Comparison of ENCODE assay signal across 11 cellular contexts in the genomic region with DNA sequence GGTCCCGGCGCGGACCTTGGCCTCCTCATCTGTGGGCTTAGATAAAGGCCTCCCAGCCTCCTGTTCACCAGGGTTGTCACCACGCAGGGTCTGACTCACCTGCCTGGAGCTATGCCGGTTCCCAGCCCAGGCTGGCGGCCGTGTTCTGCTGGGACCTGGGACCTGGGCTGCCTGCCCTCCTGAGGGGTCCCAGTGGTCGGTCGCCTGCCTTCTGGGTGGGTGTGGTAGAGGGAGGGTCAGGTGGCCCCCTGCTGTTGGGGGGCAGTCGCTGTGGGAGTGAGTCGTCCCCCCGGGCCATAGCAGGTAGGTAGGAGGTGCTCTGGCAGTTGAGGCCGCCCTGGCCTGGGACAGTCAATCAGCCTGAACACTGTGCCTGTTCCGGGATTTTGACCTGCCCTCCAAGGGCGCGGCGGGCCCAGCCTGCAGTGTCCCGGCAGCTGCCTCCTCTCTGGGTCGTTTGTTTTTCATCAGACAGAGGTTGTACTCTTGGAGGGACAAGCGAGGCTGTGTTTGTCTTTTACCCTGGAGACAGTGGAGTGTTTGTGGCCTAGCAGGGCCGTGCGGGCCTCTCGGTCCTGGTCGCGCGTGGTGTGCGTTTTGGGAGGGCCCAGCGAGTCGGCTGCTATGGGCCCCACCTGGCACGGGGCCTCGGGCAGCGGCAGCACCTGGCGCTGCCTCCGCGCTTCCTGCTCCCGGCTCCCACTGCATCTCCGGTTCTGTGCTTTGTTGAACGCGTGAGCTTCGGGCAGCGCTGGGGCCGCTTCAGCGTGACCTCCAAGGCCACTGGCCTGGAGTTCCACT. TPM values are rescaled to one million over a fixed set of nuclear protein-coding genes. Genes with fewer than 3 reads are reported as not detected.
DNase-seq lines count a peak whose midpoint lies in the region; ATAC-seq and TF ChIP-seq lines count a peak whose summit lies in the region.
"Had no signal": no experiment of that assay in that cellular context is flagged by ENCODE, and none has a peak within 500 bp of the region (broad histone marks: within the 10 kb centered on the region; RNA-seq: fewer than 3 reads in every experiment).

No MANE protein-coding gene starts in this region.

- peaks cover 4% of the 10 kb centered on the region for H3K4me1 Mint-ChIP-seq in endodermal cell
- peaks cover 17% of the 10 kb centered on the region for H3K4me1 Mint-ChIP-seq in type B pancreatic cell (ENCODE audit: unreplicated experiment)

- DNase-seq in PC-3 (peak; percentile 78), endodermal cell (peak; percentile 51), type B pancreatic cell (ENCODE audit: extremely low spot score, unreplicated experiment) (no peak), NOMO-1 (lab: John Stamatoyannopoulos, UW; ENCODE audit: unreplicated experiment in 2 of 2) (no peak), NCI-H510A treated with DMSO at 0.1 percent for 48 hours (lab: John Stamatoyannopoulos, UW) (no peak)
- DNase-seq: DMS79 treated with DMSO at 0.1 percent for 48 hours; stimulated activated CD4-positive, alpha-beta T cell treated with anti-CD3 and anti-CD28 coated beads, Interleukin-4, amount 100 ng/mL, for 24 hours; T-cell; uterus had no signal

- no TSS peak for BruUV-seq in PC-3 (replicated peaks; lab: Mats Ljungman, UMichigan)

- TF ChIP-seq CTCF in PC-3 (conservative IDR thresholded peaks at IDR 0.05; ENCODE audit: low read depth, low read length) (no peak), endodermal cell (conservative IDR thresholded peaks at IDR 0.05) (no peak), type B pancreatic cell (conservative IDR thresholded peaks at IDR 0.05) (no peak)

- H3K36me3 ChIP-seq in PC-3 (ENCODE audit: low read depth, low read length) (no peaks in the 10 kb centered on the region), endodermal cell (ENCODE audit: control insufficient read depth, insufficient read depth, low read length) (peaks cover 1% of the 10 kb centered on the region), mucosa of stomach (ENCODE audit: control insufficient read depth, insufficient read depth, low read length) (peaks cover under 1% of the 10 kb centered on the region)
- H3K36me3 ChIP-seq: uterus had no signal

- H3K27ac Mint-ChIP-seq in endodermal cell, result no peak overlapping the region
- H3K27ac Mint-ChIP-seq in type B pancreatic cell, result peak overlapping the region; percentile 79

- CTCF ChIA-PET in PC-3 (lab: Charles Lee), result no interaction called here

- peak overlapping the region; percentile 74 for H3K9ac ChIP-seq in PC-3 (ENCODE audit: low read length)
- no peak overlapping the region for H3K9ac ChIP-seq in endodermal cell (ENCODE audit: extremely low read depth, low read length, poor library complexity, severe bottlenecking)
- peak overlapping the region; percentile 71 for H3K9ac ChIP-seq in mucosa of stomach (ENCODE audit: low read length)

- H3K27me3 ChIP-seq in PC-3 (ENCODE audit: low read length) (no peaks in the 10 kb centered on the region), endodermal cell (ENCODE audit: control insufficient read depth, insufficient read depth, low read length, poor library complexity, severe bottlenecking) (no peaks in the 10 kb centered on the region), mucosa of stomach (ENCODE audit: control insufficient read depth, insufficient read depth, low read length) (no peaks in the 10 kb centered on the region)
- H3K27me3 ChIP-seq: uterus had no signal

- H3K4me2 ChIP-seq in PC-3 (ENCODE audit: low read length), result peak overlapping the region; percentile 98

- H3K36me3 Mint-ChIP-seq in endodermal cell (ENCODE audit: low read depth) (peaks cover 18% of the 10 kb centered on the region), type B pancreatic cell (peaks cover 7% of the 10 kb centered on the region)
- H3K36me3 Mint-ChIP-seq: T-cell had no signal

- H3K27me3 Mint-ChIP-seq in endodermal cell (ENCODE audit: insufficient read depth) (no peaks in the 10 kb centered on the region), type B pancreatic cell (no peaks in the 10 kb centered on the region)
- H3K27me3 Mint-ChIP-seq: T-cell had no signal

- intact Hi-C loops in PC-3 (cut with micrococcal nuclease), result no loop called here

- H3K4me1 ChIP-seq in PC-3 (ENCODE audit: insufficient read depth, low read length), result peaks cover 25% of the 10 kb centered on the region
- H3K4me1 ChIP-seq in endodermal cell (ENCODE audit: control insufficient read depth, insufficient read depth, low read length), result no peaks in the 10 kb centered on the region
- peaks cover 55% of the 10 kb centered on the region for H3K4me1 ChIP-seq in mucosa of stomach (ENCODE audit: control insufficient read depth, insufficient read depth, low read length)

- H3K4me3 ChIP-seq in PC-3 (ENCODE audit: low read length) (peak overlapping the region; percentile 67), endodermal cell (ENCODE audit: low read length) (no peak overlapping the region), mucosa of stomach (ENCODE audit: low read length) (peak overlapping the region; percentile 31)
- H3K4me3 ChIP-seq: uterus had no signal

- peaks cover 62% of the 10 kb centered on the region for H3K79me2 ChIP-seq in PC-3 (ENCODE audit: low read length)

- no peaks in the 10 kb centered on the region for H3K9me2 ChIP-seq in PC-3 (replicated peaks; ENCODE audit: low read length)

- H3K4me3 Mint-ChIP-seq in endodermal cell (no peak overlapping the region), type B pancreatic cell (peak overlapping the region; percentile 71)

- WGBS in endodermal cell (ENCODE audit: insufficient coverage in 1 of 2, insufficient read length in 1 of 2), 2 experiments, result 94% methylated on average over 30 to 43 of the region's 43 CpGs

- POLR2A ChIA-PET in PC-3 (lab: Charles Lee; ENCODE audit: unreplicated experiment), result no interaction called here

- peak; percentile 60 for ATAC-seq in PC-3
- no peak for ATAC-seq in HG02870 (IDR thresholded peaks at IDR 0.05; ENCODE audit: unreplicated experiment)
- ATAC-seq: T-cell had no signal

- no peaks in the 10 kb centered on the region for H4K20me1 ChIP-seq in PC-3 (ENCODE audit: low read length)

- H3K27ac ChIP-seq in PC-3 (ENCODE audit: low read length), result peak overlapping the region; percentile 78
- no peak overlapping the region for H3K27ac ChIP-seq in endodermal cell (ENCODE audit: low read depth, low read length)
- H3K27ac ChIP-seq: uterus had no signal

- H3K9me3 ChIP-seq in PC-3 (ENCODE audit: low read length), result no peaks in the 10 kb centered on the region
- no peaks in the 10 kb centered on the region for H3K9me3 ChIP-seq in endodermal cell (ENCODE audit: control insufficient read depth, low read length)
- no peaks in the 10 kb centered on the region for H3K9me3 ChIP-seq in mucosa of stomach (ENCODE audit: control insufficient read depth, low read length)
- H3K9me3 ChIP-seq: uterus had no signal

- H3K9me3 Mint-ChIP-seq in endodermal cell (no peaks in the 10 kb centered on the region), type B pancreatic cell (no peaks in the 10 kb centered on the region)
- H3K9me3 Mint-ChIP-seq: T-cell had no signal

- peaks cover 3% of the 10 kb centered on the region for H3F3A ChIP-seq in PC-3 (ENCODE audit: low read length, unreplicated experiment)

- H2AFZ ChIP-seq in PC-3 (ENCODE audit: low read length), result peak overlapping the region; percentile 63

RNA-seq across cellular contexts. Expression of a gene that starts 2.6 kb away (rescaled TPM):
- total RNA-seq in PC-3 (2014; rRNA removed) (8.4 and 10.3 TPM in 2 replicates), endodermal cell (10 to 100 TPM in 1 of 2 donors, 1 to 10 TPM in 1; 9.9 to 13.8 TPM), type B pancreatic cell (ENCODE audit: low replicate concordance) (12.1 and 13.9 TPM in 2 replicates)
- 4.5 TPM for polyA plus RNA-seq in endodermal cell (2013, experiment 1 of 2)
- polyA plus RNA-seq in endodermal cell (2013, experiment 2 of 2), result 3.1 TPM

RNA-seq across cellular contexts. Expression of a gene that starts 2.6 kb away (rescaled TPM):
- total RNA-seq in PC-3 (2014; rRNA removed) (61.5 and 73.7 TPM in 2 replicates), endodermal cell (10 to 100 TPM; 69.6 to 75.3 TPM), type B pancreatic cell (ENCODE audit: low replicate concordance) (76.9 and 90.6 TPM in 2 replicates)
- 46.5 TPM for polyA plus RNA-seq in endodermal cell (2013, experiment 1 of 2)
- 42.9 TPM for polyA plus RNA-seq in endodermal cell (2013, experiment 2 of 2)

RNA-seq across cellular contexts. Expression of a gene that starts 22.5 kb away (rescaled TPM):
- 101 and 102 TPM in 2 replicates for total RNA-seq in PC-3 (2014; rRNA removed)
- 10 to 100 TPM; 50.6 to 52.9 TPM for total RNA-seq in endodermal cell
- polyA plus RNA-seq in endodermal cell (2013, experiment 1 of 2), result 45.1 TPM
- 45.7 TPM for polyA plus RNA-seq in endodermal cell (2013, experiment 2 of 2)
- 60.4 and 62.0 TPM in 2 replicates for total RNA-seq in type B pancreatic cell (ENCODE audit: low replicate concordance)

RNA-seq across cellular contexts. Expression of a gene that starts 33.2 kb away (rescaled TPM):
- total RNA-seq in PC-3 (2014; rRNA removed), result 83.6 and 106 TPM in 2 replicates
- total RNA-seq in endodermal cell, result 100 to 1,000 TPM; 111 to 112 TPM
- 107 TPM for polyA plus RNA-seq in endodermal cell (2013, experiment 1 of 2)
- polyA plus RNA-seq in endodermal cell (2013, experiment 2 of 2), result 98.1 TPM
- 68.9 and 71.6 TPM in 2 replicates for total RNA-seq in type B pancreatic cell (ENCODE audit: low replicate concordance)

RNA-seq across cellular contexts. Expression of a gene that starts 44.4 kb away (rescaled TPM):
- total RNA-seq in PC-3 (2014; rRNA removed) (15.1 and 20.9 TPM in 2 replicates), endodermal cell (10 to 100 TPM; 39.0 to 42.9 TPM), type B pancreatic cell (ENCODE audit: low replicate concordance) (17.9 and 18.1 TPM in 2 replicates)
- 19.2 TPM for polyA plus RNA-seq in endodermal cell (2013, experiment 1 of 2)
- polyA plus RNA-seq in endodermal cell (2013, experiment 2 of 2), result 17.1 TPM

Comparison
In these comparisons a context has a peak if more than half of its experiments do, and no peak if none do; other contexts are left out.
1. DNase-seq: peak in PC-3 (single experiment) and endodermal cell (single experiment); none in type B pancreatic cell (single experiment), NOMO-1 (0 of 2) and NCI-H510A treated with DMSO at 0.1 percent for 48 hours (single experiment).